Comparison of ENCODE assay signal across 8 cellular contexts in the genomic region with DNA sequence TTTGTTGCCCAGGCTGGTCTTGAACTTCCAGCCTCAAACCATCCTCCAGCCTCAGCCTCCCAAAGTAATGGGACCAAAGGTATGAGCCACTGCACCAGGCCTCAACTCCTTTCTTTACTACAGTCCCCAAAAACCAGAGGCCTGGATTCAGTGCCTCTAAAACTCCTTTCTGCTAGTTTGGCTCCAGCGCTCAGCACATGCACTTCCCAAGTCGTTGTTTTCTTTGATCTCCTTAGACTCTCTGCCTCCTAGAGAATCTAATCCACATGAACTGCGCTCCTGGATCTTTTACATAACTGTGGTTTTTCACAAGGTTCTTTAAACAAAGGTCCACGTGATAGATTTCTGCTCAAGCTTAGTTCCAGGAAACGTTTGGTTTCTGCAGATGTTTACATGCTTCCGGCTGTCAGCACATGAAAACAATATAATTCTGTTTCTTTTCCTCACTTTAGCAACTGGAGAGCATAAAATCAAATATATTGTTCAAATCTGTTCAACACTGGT.
DNase-seq lines count a peak whose midpoint lies in the region; ATAC-seq and TF ChIP-seq lines count a peak whose summit lies in the region.

No MANE protein-coding gene starts in this region.

- TF ChIP-seq CTCF in BJ (IDR thresholded peaks at IDR 0.05; ENCODE audit: insufficient read depth, low read depth, low read length): no peak
- no peak for TF ChIP-seq CTCF in OCI-LY3 (IDR thresholded peaks at IDR 0.05; ENCODE audit: low read depth, low read length)

- H3K9me3 ChIP-seq in OCI-LY3 (ENCODE audit: insufficient read depth, low read length): no peaks in the 10 kb centered on the region

- H3K4me3 ChIP-seq in BJ (ENCODE audit: low read depth, low read length) (no peak overlapping the region), OCI-LY3 (ENCODE audit: low read length) (no peak overlapping the region), rectal smooth muscle tissue (ENCODE audit: low read length) (no peak overlapping the region)

- H3K27me3 ChIP-seq in BJ (ENCODE audit: control insufficient read depth, insufficient read depth, low read length) (no peaks in the 10 kb centered on the region), OCI-LY3 (ENCODE audit: low read depth, low read length) (no peaks in the 10 kb centered on the region), rectal smooth muscle tissue (ENCODE audit: control insufficient read depth, insufficient read depth, low read length) (no peaks in the 10 kb centered on the region)

- POLR2A ChIA-PET in BJ (lab: Charles Lee): interaction anchor here (0.5 to 0.7 kb wide), 2 partner anchors 177 to 313 kb away, joined by 4 to 5 read pairs; no protein-coding TSS in a partner anchor

- H3K4me2 ChIP-seq in OCI-LY3 (ENCODE audit: low read length): peak overlapping the region; percentile 12; the same call in 1 of the 2 replicates

- CTCF ChIA-PET in BJ (lab: Yijun Ruan, JAX): interaction anchor here (0.7 to 2.2 kb wide), 3 partner anchors 9 to 310 kb away, joined by 5 to 6 read pairs (median 5); no protein-coding TSS in a partner anchor

- H3K27ac ChIP-seq in OCI-LY3 (ENCODE audit: low read length): no peak overlapping the region
- H3K27ac ChIP-seq in epithelial cell of prostate: peak overlapping the region; percentile 31
- peak overlapping the region; percentile 51 for H3K27ac ChIP-seq in rectal smooth muscle tissue (ENCODE audit: low read depth, low read length)

- H3K4me1 ChIP-seq in OCI-LY3 (ENCODE audit: low read length) (peaks cover 29% of the 10 kb centered on the region), rectal smooth muscle tissue (ENCODE audit: control insufficient read depth, insufficient read depth, low read length) (peaks cover 16% of the 10 kb centered on the region)

- H3K79me2 ChIP-seq in OCI-LY3 (ENCODE audit: low read length): peaks cover 2% of the 10 kb centered on the region; the same call in 1 of the 2 replicates

- H3K9ac ChIP-seq in OCI-LY3 (ENCODE audit: low read length): no peak overlapping the region
- no peak overlapping the region for H3K9ac ChIP-seq in rectal smooth muscle tissue (ENCODE audit: low read length)

- 0 out of 2 replicates have a peak overlapping the region, but pooled peaks have one; percentile 5 for H2AFZ ChIP-seq in OCI-LY3 (ENCODE audit: low read depth, low read length)

- peak; percentile 70 for ATAC-seq in GM21528 (IDR thresholded peaks at IDR 0.05; ENCODE audit: low FRiP score, unreplicated experiment)
- ATAC-seq in HG03439 (IDR thresholded peaks at IDR 0.05; ENCODE audit: unreplicated experiment): no peak

- DNase-seq in BJ (ENCODE audit: low read depth) (peak; percentile 65), epithelial cell of prostate (ENCODE audit: low read depth, low spot score) (peak; percentile 27), middle frontal gyrus (ENCODE audit: extremely low spot score, low spot score) (no peak), HK-2 (ENCODE audit: unreplicated experiment) (no peak)

- no peaks in the 10 kb centered on the region for H4K20me1 ChIP-seq in OCI-LY3 (ENCODE audit: insufficient read depth, low read length)

- H3K36me3 ChIP-seq in BJ (ENCODE audit: control insufficient read depth, insufficient read depth, low read length): peaks cover 4% of the 10 kb centered on the region; the same call in 1 of the 2 replicates
- H3K36me3 ChIP-seq in OCI-LY3 (replicated peaks; ENCODE audit: low read depth, low read length): no peaks in the 10 kb centered on the region
- H3K36me3 ChIP-seq in rectal smooth muscle tissue (ENCODE audit: control insufficient read depth, insufficient read depth, low read length): peaks cover 3% of the 10 kb centered on the region

Comparison
In these comparisons a context has a peak if more than half of its experiments do, and no peak if none do; other contexts are left out.
1. DNase-seq: peak in BJ (single experiment) and epithelial cell of prostate (single experiment); none in middle frontal gyrus (single experiment) and HK-2 (single experiment).